ENCODE assay signal across 14 cellular contexts in the genomic region with DNA sequence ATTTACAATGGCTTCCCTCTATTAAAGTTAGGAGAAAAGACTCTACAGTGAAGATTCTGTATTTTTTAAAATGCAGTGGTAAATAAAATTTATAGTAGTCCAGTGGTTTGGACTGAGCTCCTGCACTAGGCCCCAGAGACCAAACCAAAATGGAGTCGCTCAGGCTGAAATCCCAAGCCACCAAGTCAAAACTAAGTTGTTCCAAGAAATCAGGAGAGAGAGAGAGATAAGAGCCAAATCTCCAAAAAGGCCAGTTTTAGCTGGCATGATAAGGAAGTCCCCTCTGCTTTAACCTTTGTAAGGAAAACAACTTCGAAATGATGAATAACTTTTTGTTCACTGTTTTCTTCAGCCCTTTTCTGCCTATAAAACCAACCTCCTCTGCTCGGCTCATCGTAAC.
DNase-seq lines count a peak whose midpoint lies in the region; ATAC-seq, FAIRE-seq and TF ChIP-seq lines count a peak whose summit lies in the region.
"Had no signal": no experiment of that assay in that cellular context is flagged by ENCODE, and none has a peak within 500 bp of the region (broad histone marks: within the 10 kb centered on the region; RNA-seq: fewer than 3 reads in every experiment).

No MANE protein-coding gene starts in this region.

- H3K27ac ChIP-seq in heart right ventricle (peak overlapping the region in 6 of 10 donors; percentile 17 to 62 (median 40)), keratinocyte (ENCODE audit: control insufficient read depth, insufficient read depth, low read length) (peak overlapping the region; percentile 93), thyroid gland (peak overlapping the region; percentile 40 to 84 (median 61))

- no peaks in the 10 kb centered on the region for H3K79me2 ChIP-seq in keratinocyte (ENCODE audit: control insufficient read depth, insufficient read depth, low read length)

- H3K4me1 Mint-ChIP-seq in activated T-helper 2 cell treated with anti-CD3 and anti-CD28 coated beads, Interferon-gamma antibody, Interleukin-2, Interleukin-4, amounts not matched to agents 10 μg/mL and 5 μg/mL and 100 μg/mL, durations not matched to agents 14 hours and 24 hours and 36 hours (ENCODE audit: low read depth) = peaks cover 54% of the 10 kb centered on the region

- H3K27me3 ChIP-seq in heart right ventricle (no peaks in the 10 kb centered on the region), keratinocyte (ENCODE audit: control insufficient read depth, extremely low read depth, insufficient read depth, low read length) (no peaks in the 10 kb centered on the region), thyroid gland (no peaks in the 10 kb centered on the region)
- H3K27me3 ChIP-seq: neutrophil had no signal

- no peaks in the 10 kb centered on the region for H3K27me3 Mint-ChIP-seq in activated T-helper 2 cell treated with anti-CD3 and anti-CD28 coated beads, Interferon-gamma antibody, Interleukin-2, Interleukin-4, amounts not matched to agents 10 μg/mL and 5 μg/mL and 100 μg/mL, durations not matched to agents 14 hours and 24 hours and 36 hours (ENCODE audit: low read depth)
- H3K27me3 Mint-ChIP-seq: central memory CD8-positive, alpha-beta T cell had no signal

- H2AFZ ChIP-seq in keratinocyte (ENCODE audit: control insufficient read depth, low read length) = peak overlapping the region; percentile 42

- H4K20me1 ChIP-seq in keratinocyte (ENCODE audit: control insufficient read depth, extremely low read depth, insufficient read depth, low read length) = no peaks in the 10 kb centered on the region

- H3K9me3 ChIP-seq in heart right ventricle (peaks cover 0 to 15% (median 8%) of the 10 kb centered on the region in 11 donors), keratinocyte (ENCODE audit: control insufficient read depth, low read depth, low read length) (no peaks in the 10 kb centered on the region), thyroid gland (no peaks in the 10 kb centered on the region)
- H3K9me3 ChIP-seq: HAP-1, neutrophil had no signal

- H3K4me1 ChIP-seq in heart right ventricle (peaks cover 20 to 61% (median 58%) of the 10 kb centered on the region in 9 donors), keratinocyte (ENCODE audit: control insufficient read depth, extremely low read depth, insufficient read depth, low read length) (peaks cover 58% of the 10 kb centered on the region), thyroid gland (peaks cover 65 to 71% of the 10 kb centered on the region in 2 donors)
- H3K4me1 ChIP-seq: HAP-1 had no signal

- peak overlapping the region; percentile 58 for H3K27ac Mint-ChIP-seq in activated T-helper 2 cell treated with anti-CD3 and anti-CD28 coated beads, Interferon-gamma antibody, Interleukin-2, Interleukin-4, amounts not matched to agents 10 μg/mL and 5 μg/mL and 100 μg/mL, durations not matched to agents 14 hours and 24 hours and 36 hours

- intact Hi-C loops in heart right ventricle (cut with DNase I) (loop anchor here in 4 of 10 donors (5.0 to 10.0 kb wide), 2 partner anchors 98 to 105 kb away; no protein-coding TSS in a partner anchor), left ventricle myocardium superior (cut with micrococcal nuclease) (no loop called here), thyroid gland (cut with DNase I) (loop anchor here (10.0 kb wide), 1 partner anchor 95 kb away; no protein-coding TSS in a partner anchor)
- intact Hi-C loops in activated T-helper 2 cell treated with anti-CD3 and anti-CD28 coated beads, Interferon-gamma antibody, Interleukin-2, Interleukin-4, amounts not matched to agents 10 μg/mL and 5 μg/mL and 100 μg/mL, durations not matched to agents 14 hours and 24 hours and 36 hours (cut with micrococcal nuclease) = no loop called here

- peaks cover 20% of the 10 kb centered on the region for H3K9me3 Mint-ChIP-seq in activated T-helper 2 cell treated with anti-CD3 and anti-CD28 coated beads, Interferon-gamma antibody, Interleukin-2, Interleukin-4, amounts not matched to agents 10 μg/mL and 5 μg/mL and 100 μg/mL, durations not matched to agents 14 hours and 24 hours and 36 hours
- H3K9me3 Mint-ChIP-seq: central memory CD8-positive, alpha-beta T cell had no signal

- WGBS in heart right ventricle, 2 donors = 66 to 75% methylated on average over 4 of the region's 4 CpGs
- 67 to 68% methylated on average over 4 of the region's 4 CpGs for WGBS in thyroid gland, 2 donors

- peak overlapping the region; percentile 74 for H3K9ac ChIP-seq in keratinocyte (ENCODE audit: control insufficient read depth, extremely low read depth, insufficient read depth, low read length)

- ATAC-seq in heart right ventricle (peak in 1 of 8 donors; percentile 8), left ventricle myocardium superior (no peak), HG03095 (IDR thresholded peaks at IDR 0.05; ENCODE audit: unreplicated experiment) (no peak)

- no peak overlapping the region for H3K4me3 Mint-ChIP-seq in activated T-helper 2 cell treated with anti-CD3 and anti-CD28 coated beads, Interferon-gamma antibody, Interleukin-2, Interleukin-4, amounts not matched to agents 10 μg/mL and 5 μg/mL and 100 μg/mL, durations not matched to agents 14 hours and 24 hours and 36 hours (ENCODE audit: low read depth)

- H3K4me2 ChIP-seq in keratinocyte (ENCODE audit: control insufficient read depth, extremely low read depth, insufficient read depth, low read depth, low read length) = no peak overlapping the region

- H3K4me3 ChIP-seq in heart right ventricle = no peak overlapping the region
- no peak overlapping the region for H3K4me3 ChIP-seq in keratinocyte (ENCODE audit: control insufficient read depth in 2 of 3, extremely low read depth in 1 of 3, insufficient read depth in 2 of 3, low read depth in 1 of 3, low read length in 3 of 3)
- no peak overlapping the region for H3K4me3 ChIP-seq in thyroid gland (replicated peaks in 1 of 3)
- H3K4me3 ChIP-seq: HAP-1 had no signal

- H3K36me3 ChIP-seq in heart right ventricle = peaks cover 0 to 21% (median 0%) of the 10 kb centered on the region in 9 donors
- H3K36me3 ChIP-seq in keratinocyte (ENCODE audit: control insufficient read depth in 2 of 2, extremely low read depth in 1 of 2, insufficient read depth in 2 of 2, low read length in 2 of 2) = no peaks in the 10 kb centered on the region
- peaks cover 0 to 7% of the 10 kb centered on the region in 2 donors for H3K36me3 ChIP-seq in thyroid gland
- H3K36me3 ChIP-seq: HAP-1 had no signal

- no peak for DNase-seq in heart right ventricle
- no peak for DNase-seq in left ventricle myocardium superior
- no peak for DNase-seq in activated T-helper 2 cell treated with anti-CD3 and anti-CD28 coated beads, Interferon-gamma antibody, Interleukin-2, Interleukin-4, amounts not matched to agents 10 μg/mL and 5 μg/mL and 100 μg/mL, durations not matched to agents 14 hours and 24 hours and 36 hours (ENCODE audit: low spot score)
- DNase-seq in keratinocyte (ENCODE audit: low read depth, low spot score) = no peak
- DNase-seq in thyroid gland = no peak
- DNase-seq in midbrain (lab: John Stamatoyannopoulos, UW) = no peak
- DNase-seq in HT-29 (ENCODE audit: low spot score) = no peak
- DNase-seq: foreskin melanocyte, Kasumi-1 had no signal

- dilution Hi-C loops in keratinocyte (cut with MboI; ENCODE audit: extremely low pct_ligation_motif_present, low sequenced_read_pairs) = no loop called here

- H3K36me3 Mint-ChIP-seq in activated T-helper 2 cell treated with anti-CD3 and anti-CD28 coated beads, Interferon-gamma antibody, Interleukin-2, Interleukin-4, amounts not matched to agents 10 μg/mL and 5 μg/mL and 100 μg/mL, durations not matched to agents 14 hours and 24 hours and 36 hours (ENCODE audit: low read depth) = peaks cover 50% of the 10 kb centered on the region

- no peaks in the 10 kb centered on the region for H3K9me1 ChIP-seq in keratinocyte (ENCODE audit: control insufficient read depth, extremely low read depth, insufficient read depth, low read length)

- FAIRE-seq in keratinocyte (lab: Jason Lieb, UNC) = no peak
- FAIRE-seq: D721Med had no signal

- TF ChIP-seq CTCF in heart right ventricle (IDR thresholded peaks at IDR 0.05) (no peak), keratinocyte (optimal IDR thresholded peaks at IDR 0.05 in 1 of 3, IDR thresholded peaks at IDR 0.05 in 1 of 3, conservative IDR thresholded peaks at IDR 0.05 in 1 of 3; ENCODE audit: extremely low read depth in 1 of 3, insufficient read depth in 2 of 3, low read length in 3 of 3) (no peak), thyroid gland (IDR thresholded peaks at IDR 0.05) (no peak)

- no peak for TF ChIP-seq POLR2A in thyroid gland (IDR thresholded peaks at IDR 0.05)

Comparison
In these comparisons a context has a peak if more than half of its experiments do, and no peak if none do; other contexts are left out.
1. H3K27ac ChIP-seq: peak in every context shown above with its lines; median percentile 93 in keratinocyte; 61 in thyroid gland; 40 in heart right ventricle.